12 cellular contexts compared by ENCODE assay signal in the genomic region with DNA sequence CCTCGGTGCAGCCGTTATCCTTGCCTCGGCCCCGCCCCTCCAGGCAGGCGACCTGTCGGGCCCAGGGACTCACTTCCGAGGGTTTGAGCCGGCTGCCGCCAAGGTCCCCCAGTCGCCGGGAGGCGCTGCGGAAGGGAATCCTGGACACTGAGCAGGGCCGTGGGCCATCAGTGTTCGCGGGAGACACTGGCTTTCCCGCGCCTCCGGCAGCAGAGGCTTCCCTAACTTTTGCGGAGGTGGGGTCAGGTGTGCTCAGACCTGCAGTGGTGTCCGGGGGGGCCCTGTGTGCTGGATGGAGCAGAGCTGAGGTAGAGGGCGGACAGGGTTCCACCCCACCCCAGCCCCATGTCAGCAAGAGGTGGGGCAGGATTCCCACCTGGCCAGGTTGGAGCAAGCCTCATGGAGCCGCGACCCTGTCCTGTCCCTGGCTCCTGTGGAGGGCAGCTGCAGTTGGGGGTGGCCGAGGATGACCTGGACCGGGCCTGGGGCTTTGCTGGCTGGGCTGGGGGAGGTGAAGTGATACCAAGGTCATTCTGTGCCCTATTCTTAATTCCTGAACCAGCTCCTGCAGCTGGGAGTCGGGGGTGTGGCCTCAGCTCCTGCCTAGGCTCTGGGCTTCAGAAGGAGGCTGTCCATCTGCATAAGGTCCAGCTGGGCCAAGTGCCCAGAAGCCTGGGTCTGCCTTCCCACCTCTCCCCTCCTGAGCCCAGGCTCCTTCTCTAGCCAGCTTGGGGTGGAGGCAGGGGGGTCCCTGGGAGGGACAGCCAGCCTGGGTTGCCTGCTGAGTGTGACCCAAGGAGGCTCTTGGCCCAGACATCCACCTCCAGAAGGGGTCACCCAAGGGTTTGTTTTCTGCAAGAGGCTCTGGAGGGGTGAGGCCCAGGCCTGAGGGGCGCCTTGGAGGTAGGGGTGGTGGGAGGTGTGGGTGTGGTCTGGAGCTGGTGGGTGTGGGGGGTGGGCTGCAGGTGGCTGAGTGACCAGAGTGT. TPM values are rescaled to one million over a fixed set of nuclear protein-coding genes. Genes with fewer than 3 reads are reported as not detected.
DNase-seq lines count a peak whose midpoint lies in the region; ATAC-seq, FAIRE-seq and TF ChIP-seq lines count a peak whose summit lies in the region.
"Had no signal": no experiment of that assay in that cellular context is flagged by ENCODE, and none has a peak within 500 bp of the region (broad histone marks: within the 10 kb centered on the region; RNA-seq: fewer than 3 reads in every experiment).

No MANE protein-coding gene starts in this region.

- H4K20me1 ChIP-seq in GM23248 (ENCODE audit: insufficient read depth), result no peaks in the 10 kb centered on the region

- FAIRE-seq in D721Med (lab: Jason Lieb, UNC), result no peak

- no peaks in the 10 kb centered on the region for H3F3A ChIP-seq in GM23248 (ENCODE audit: insufficient read depth)

- H3K4me1 ChIP-seq in GM23248 (ENCODE audit: insufficient read depth) (peaks cover 6% of the 10 kb centered on the region), suprapubic skin (peaks cover 65% of the 10 kb centered on the region), heart right ventricle (peaks cover 18 to 82% (median 38%) of the 10 kb centered on the region in 9 donors)

- no peak for TF ChIP-seq POLR2A in suprapubic skin (IDR thresholded peaks at IDR 0.05)

- H3K9ac ChIP-seq in GM23248, result no peak overlapping the region

- in situ Hi-C loops in GM23248 (cut with MboI), result no loop called here

- H3K36me3 ChIP-seq in GM23248 (ENCODE audit: low read depth), result no peaks in the 10 kb centered on the region
- H3K36me3 ChIP-seq in suprapubic skin, result no peaks in the 10 kb centered on the region
- H3K36me3 ChIP-seq in heart right ventricle, result peaks cover 0 to 21% (median 0%) of the 10 kb centered on the region in 9 donors

- WGBS in GM23248 (ENCODE audit: low coverage in 1 of 2, low lambda C conversion rate in 2 of 2, missing lambda C conversion rate in 2 of 2), 2 experiments, result 93 to 95% methylated on average over 24 to 28 of the region's 28 CpGs
- 93% methylated on average over 22 of the region's 28 CpGs for WGBS in suprapubic skin
- 76 to 77% methylated on average over 22 to 28 of the region's 28 CpGs for WGBS in heart right ventricle, 2 donors

- DNase-seq in D721Med (ENCODE audit: insufficient read length, low spot score) (no peak), GM23248 (peak; percentile 27), medulla oblongata (ENCODE audit: extremely low spot score) (peak; percentile 53), suprapubic skin (ENCODE audit: low spot score in 2 of 2) (no peak), T-helper 1 cell (no peak), heart right ventricle (no peak)
- no peak for DNase-seq in effector CD8-positive, alpha-beta T cell (lab: John Stamatoyannopoulos, UW)
- DNase-seq: hypothalamus, NCI-H1092 treated with DMSO at 0.1 percent for 48 hours, stomach, T-helper 9 cell had no signal

- H3K9me2 ChIP-seq in GM23248 (ENCODE audit: insufficient read depth), result no peaks in the 10 kb centered on the region

- TF ChIP-seq EP300 in suprapubic skin (IDR thresholded peaks at IDR 0.05), result no peak

- no peaks in the 10 kb centered on the region for H3K27me3 ChIP-seq in GM23248 (replicated peaks; ENCODE audit: insufficient read depth)
- H3K27me3 ChIP-seq in suprapubic skin, result peaks cover 17% of the 10 kb centered on the region
- peaks cover 0 to 28% (median 0%) of the 10 kb centered on the region in 7 donors for H3K27me3 ChIP-seq in heart right ventricle

- H3K4me2 ChIP-seq in GM23248 (ENCODE audit: unreplicated experiment), result no peak overlapping the region

- H3K9me3 ChIP-seq in GM23248 (ENCODE audit: low read depth) (no peaks in the 10 kb centered on the region), suprapubic skin (no peaks in the 10 kb centered on the region), heart right ventricle (no peaks in the 10 kb centered on the region)
- H3K9me3 ChIP-seq: stomach had no signal

- H3K79me2 ChIP-seq in GM23248 (ENCODE audit: insufficient read depth), result peaks cover 38% of the 10 kb centered on the region

- H3K27ac ChIP-seq in GM23248, result no peak overlapping the region
- peak overlapping the region; percentile 68; the same call in 1 of the 2 replicates for H3K27ac ChIP-seq in VCaP
- no peak overlapping the region for H3K27ac ChIP-seq in suprapubic skin
- no peak overlapping the region for H3K27ac ChIP-seq in heart right ventricle
- H3K27ac ChIP-seq: stomach had no signal

- H3K4me3 ChIP-seq in GM23248, result no peak overlapping the region
- H3K4me3 ChIP-seq in suprapubic skin, result no peak overlapping the region
- no peak overlapping the region for H3K4me3 ChIP-seq in heart right ventricle

- peak; percentile 27 for TF ChIP-seq CTCF in D721Med (IDR thresholded peaks at IDR 0.05; ENCODE audit: insufficient read depth, missing control alignments)
- 0 out of 2 replicates have a peak, but pooled peaks have one; percentile 7 for TF ChIP-seq CTCF in VCaP (conservative IDR thresholded peaks at IDR 0.05)
- no peak for TF ChIP-seq CTCF in suprapubic skin (IDR thresholded peaks at IDR 0.05)
- TF ChIP-seq CTCF in heart right ventricle (IDR thresholded peaks at IDR 0.05), result no peak

- H2AFZ ChIP-seq in GM23248, result no peak overlapping the region

- intact Hi-C loops in heart right ventricle (cut with DNase I), result loop anchor here in 2 of 10 donors (10.0 kb wide), 1 partner anchor 194 kb away; no protein-coding TSS in a partner anchor

- no peak for ATAC-seq in heart right ventricle

RNA-seq across cellular contexts. Expression of a gene that starts 8.4 kb away (rescaled TPM):
- 340 and 393 TPM in 2 replicates for total RNA-seq in GM23248 (2014; rRNA removed; shearing (Covaris generic))
- polyA plus RNA-seq in GM23248 (2016; fragmentation: Nextera tagmentation; extraction: Ambion mirVana) (343 and 344 TPM in 2 replicates), heart right ventricle (10 to 100 TPM; 44.4 to 66.5 TPM)
- total RNA-seq in suprapubic skin (10 to 100 TPM; 47.1 to 78.9 (median 59.7) TPM), heart right ventricle (10 to 100 TPM; 22.2 to 46.4 (median 26.9) TPM)

RNA-seq across cellular contexts. Expression of a gene that starts 8.7 kb away (rescaled TPM):
- 67.8 and 113 TPM in 2 replicates for total RNA-seq in GM23248 (2014; rRNA removed; shearing (Covaris generic))
- polyA plus RNA-seq in GM23248 (2016; fragmentation: Nextera tagmentation; extraction: Ambion mirVana) (804 and 820 TPM in 2 replicates), heart right ventricle (100 to 1,000 TPM; 148 to 279 TPM)
- total RNA-seq in suprapubic skin (10 to 100 TPM; 31.1 to 76.4 (median 56.4) TPM), heart right ventricle (100 to 1,000 TPM; 194 to 279 (median 234) TPM)

RNA-seq across cellular contexts. Expression of a gene that starts 18.3 kb away (rescaled TPM):
- 1,651 and 1,751 TPM in 2 replicates for total RNA-seq in GM23248 (2014; rRNA removed; shearing (Covaris generic))
- polyA plus RNA-seq in GM23248 (2016; fragmentation: Nextera tagmentation; extraction: Ambion mirVana) (796 and 807 TPM in 2 replicates), heart right ventricle (100 to 1,000 TPM; 444 to 684 TPM)
- total RNA-seq in suprapubic skin (100 to 1,000 TPM; 108 to 162 (median 150) TPM), heart right ventricle (100 to 1,000 TPM; 286 to 668 (median 466) TPM)

RNA-seq across cellular contexts. Expression of a gene that starts 23.4 kb away (rescaled TPM):
- total RNA-seq in GM23248 (2014; rRNA removed; shearing (Covaris generic)), result 0.38 and 2.3 TPM in 2 replicates
- 1.2 and 2.0 TPM in 2 replicates for polyA plus RNA-seq in GM23248 (2016; fragmentation: Nextera tagmentation; extraction: Ambion mirVana)
- 10 to 100 TPM; 14.0 to 35.5 (median 29.6) TPM for total RNA-seq in suprapubic skin
- 10 to 100 TPM; 11.4 to 23.0 (median 17.0) TPM for total RNA-seq in heart right ventricle
- polyA plus RNA-seq in heart right ventricle, result 10 to 100 TPM; 11.5 to 72.3 TPM

RNA-seq across cellular contexts. Expression of a gene that starts 32.4 kb away (rescaled TPM):
- total RNA-seq in GM23248 (2014; rRNA removed; shearing (Covaris generic)), result 35.2 and 38.7 TPM in 2 replicates
- polyA plus RNA-seq in GM23248 (2016; fragmentation: Nextera tagmentation; extraction: Ambion mirVana) (87.6 and 98.1 TPM in 2 replicates), heart right ventricle (100 to 1,000 TPM; 114 to 148 TPM)
- total RNA-seq in suprapubic skin (100 to 1,000 TPM in 1 of 4 donors, 10 to 100 TPM in 3; 74.9 to 117 (median 85.9) TPM), heart right ventricle (100 to 1,000 TPM; 183 to 359 (median 251) TPM)

Comparison
In these comparisons a context has a peak if more than half of its experiments do, and no peak if none do; other contexts are left out.
1. DNase-seq: peak in GM23248 (single experiment) and medulla oblongata (single experiment); none in D721Med (single experiment), suprapubic skin (0 of 2), T-helper 1 cell (0 of 5), effector CD8-positive, alpha-beta T cell (single experiment) and heart right ventricle (0 of 2).
2. CTCF ChIP-seq: peak in D721Med (single experiment) and VCaP (single experiment); none in suprapubic skin (0 of 2) and heart right ventricle (0 of 9).